In genomic region chr1:176206961-176207902, GRCh38 we compare ENCODE assay signal across 8 cellular contexts. TPM values are rescaled to one million over a fixed set of nuclear protein-coding genes. Genes with fewer than 3 reads are reported as not detected.
DNase-seq lines count a peak whose midpoint lies in the region; ATAC-seq and TF ChIP-seq lines count a peak whose summit lies in the region.

TSS of gene COP1 (minus strand) at chr1:176207286. CDS start at chr1:176206978, 308 bp downstream.

- H4K20me1 ChIP-seq in PC-3 (ENCODE audit: low read length): peaks cover 19% of the 10 kb centered on the region; the same call in 1 of the 2 replicates

- no peak for TF ChIP-seq CTCF in PC-3 (conservative IDR thresholded peaks at IDR 0.05; ENCODE audit: low read depth, low read length)
- peak; percentile 9 for TF ChIP-seq CTCF in epithelial cell of proximal tubule (conservative IDR thresholded peaks at IDR 0.05; ENCODE audit: low read depth, low read length)

- ATAC-seq in GM21576 (IDR thresholded peaks at IDR 0.05; ENCODE audit: unreplicated experiment): peak; percentile 80
- ATAC-seq in PC-3: peak; percentile 85

- no peaks in the 10 kb centered on the region for H3K9me2 ChIP-seq in PC-3 (replicated peaks; ENCODE audit: low read length)

- peak within 1 kb of the TSS; percentile 90 for H3K9ac ChIP-seq in PC-3 (ENCODE audit: low read length)
- peak within 1 kb of the TSS; percentile 93 to 95 for H3K9ac ChIP-seq in mucosa of rectum (ENCODE audit: low read depth in 1 of 2, low read length in 2 of 2)

- CTCF ChIA-PET in PC-3 (lab: Charles Lee): no interaction called here

- H3K27me3 ChIP-seq in PC-3 (ENCODE audit: low read length) (no peaks in the 10 kb centered on the region), mucosa of rectum (ENCODE audit: control insufficient read depth in 2 of 2, insufficient read depth in 2 of 2, low read length in 2 of 2) (no peaks in the 10 kb centered on the region)

- 0 out of 2 replicates have a peak, but pooled peaks have one; percentile 34 for TF ChIP-seq EP300 in Ishikawa (IDR thresholded peaks at IDR 0.05; ENCODE audit: borderline replicate concordance)

- intact Hi-C loops in PC-3 (cut with micrococcal nuclease): loop anchor here (5.0 kb wide), 1 partner anchor 95 kb away; no protein-coding TSS in a partner anchor

- POLR2A ChIA-PET in PC-3 (lab: Charles Lee; ENCODE audit: unreplicated experiment): interaction anchor here (0.6 to 0.7 kb wide), 3 partner anchors 285 to 1353 kb away, joined by 4 to 8 read pairs (median 7); no protein-coding TSS in a partner anchor

- BruUV-seq in PC-3 (replicated peaks; lab: Mats Ljungman, UMichigan): no TSS peak

- H3K79me2 ChIP-seq in PC-3 (ENCODE audit: low read length): peaks cover 57% of the 10 kb centered on the region

- H3K9me3 ChIP-seq in PC-3 (ENCODE audit: low read length): no peaks in the 10 kb centered on the region
- H3K9me3 ChIP-seq in mucosa of rectum (ENCODE audit: control insufficient read depth in 2 of 2, low read length in 2 of 2): no peaks in the 10 kb centered on the region

- H3K36me3 ChIP-seq in PC-3 (ENCODE audit: low read depth, low read length) (no peaks in the 10 kb centered on the region), mucosa of rectum (ENCODE audit: control insufficient read depth in 2 of 2, insufficient read depth in 2 of 2, low read length in 2 of 2) (no peaks in the 10 kb centered on the region)

- H3K4me1 ChIP-seq in PC-3 (ENCODE audit: insufficient read depth, low read length): peaks cover 22% of the 10 kb centered on the region
- H3K4me1 ChIP-seq in mucosa of rectum (ENCODE audit: control insufficient read depth in 2 of 2, insufficient read depth in 2 of 2, low read length in 2 of 2): peaks cover 5 to 19% of the 10 kb centered on the region in 2 donors

- no peaks in the 10 kb centered on the region for H3F3A ChIP-seq in PC-3 (ENCODE audit: low read length, unreplicated experiment)

- peak within 1 kb of the TSS; percentile 98 for H3K4me2 ChIP-seq in PC-3 (ENCODE audit: low read length)

- peak within 1 kb of the TSS; percentile 97 for H3K4me3 ChIP-seq in PC-3 (ENCODE audit: low read length)
- H3K4me3 ChIP-seq in epithelial cell of proximal tubule (ENCODE audit: low read depth, low read length): peak within 1 kb of the TSS; percentile 68
- H3K4me3 ChIP-seq in mucosa of rectum (ENCODE audit: low read length in 2 of 2): peak within 1 kb of the TSS; percentile 93

- DNase-seq in DMS153 treated with DMSO at 0.1 percent for 48 hours (lab: John Stamatoyannopoulos, UW; ENCODE audit: unreplicated experiment): peak; percentile 96
- DNase-seq in PC-3: peak; percentile 96
- peak; percentile 93 for DNase-seq in activated T-cell treated with anti-CD3 and anti-CD28 coated beads for 48 hours (ENCODE audit: low read depth)
- DNase-seq in epithelial cell of proximal tubule (ENCODE audit: low read depth): peak; percentile 68
- DNase-seq in stimulated activated CD8-positive, alpha-beta memory T cell treated with anti-CD3 and anti-CD28 coated beads, Interleukin-4, amount 100 ng/mL, for 48 hours: peak; percentile 96

- no peak for TF ChIP-seq RAD21 in Ishikawa (IDR thresholded peaks at IDR 0.05; ENCODE audit: low read depth)

- peak within 1 kb of the TSS; percentile 93 for H2AFZ ChIP-seq in PC-3 (ENCODE audit: low read length)

- peak within 1 kb of the TSS; percentile 79 for H3K27ac ChIP-seq in PC-3 (ENCODE audit: low read length)
- H3K27ac ChIP-seq in mucosa of rectum (ENCODE audit: low read depth in 2 of 2, low read length in 2 of 2): peak within 1 kb of the TSS; percentile 97

TF ChIP-seq in Ishikawa, 13 proteins besides CTCF, POLR2A, EP300 and RAD21:
- no peak for TF ChIP-seq ZBTB7A (IDR thresholded peaks at IDR 0.05; ENCODE audit: low read depth)
- TF ChIP-seq TEAD4 (IDR thresholded peaks at IDR 0.05): peak; percentile 54; the same call in 1 of the 2 replicates
- peak; percentile 52 for TF ChIP-seq EGR1 (IDR thresholded peaks at IDR 0.05)
- TF ChIP-seq TAF1 (IDR thresholded peaks at IDR 0.05; ENCODE audit: low read depth): peak; percentile 67
- no peak; the same call in none of the 2 replicates for TF ChIP-seq TCF12 (IDR thresholded peaks at IDR 0.05; ENCODE audit: low read depth)
- TF ChIP-seq CEBPB (IDR thresholded peaks at IDR 0.05): no peak
- no peak for TF ChIP-seq NFIC (IDR thresholded peaks at IDR 0.05)
- no peak for TF ChIP-seq REST (IDR thresholded peaks at IDR 0.05; ENCODE audit: low read depth)
- TF ChIP-seq, protein P1, sequence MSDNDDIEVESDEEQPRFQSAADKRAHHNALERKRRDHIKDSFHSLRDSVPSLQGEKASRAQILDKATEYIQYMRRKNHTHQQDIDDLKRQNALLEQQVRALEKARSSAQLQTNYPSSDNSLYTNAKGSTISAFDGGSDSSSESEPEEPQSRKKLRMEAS (IDR thresholded peaks at IDR 0.05): peak; percentile 26
- no peak for TF ChIP-seq FOXM1 (IDR thresholded peaks at IDR 0.05; ENCODE audit: borderline replicate concordance, low read depth)
- no peak for TF ChIP-seq CREB1 (IDR thresholded peaks at IDR 0.05; ENCODE audit: low read depth)
- TF ChIP-seq, protein P2, sequence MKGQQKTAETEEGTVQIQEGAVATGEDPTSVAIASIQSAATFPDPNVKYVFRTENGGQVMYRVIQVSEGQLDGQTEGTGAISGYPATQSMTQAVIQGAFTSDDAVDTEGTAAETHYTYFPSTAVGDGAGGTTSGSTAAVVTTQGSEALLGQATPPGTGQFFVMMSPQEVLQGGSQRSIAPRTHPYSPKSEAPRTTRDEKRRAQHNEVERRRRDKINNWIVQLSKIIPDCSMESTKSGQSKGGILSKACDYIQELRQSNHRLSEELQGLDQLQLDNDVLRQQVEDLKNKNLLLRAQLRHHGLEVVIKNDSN (IDR thresholded peaks at IDR 0.05): no peak
- peak; percentile 57; the same call in 1 of the 2 replicates for TF ChIP-seq YY1 (IDR thresholded peaks at IDR 0.05; ENCODE audit: low read depth)

RNA-seq across cellular contexts. Expression of gene COP1, which starts in this region (rescaled TPM):
- total RNA-seq in PC-3 (2014; rRNA removed) (8.8 and 16.6 TPM in 2 replicates), epithelial cell of proximal tubule (37.3 and 47.4 TPM in 2 replicates)

Comparison
In these comparisons a context has a peak if more than half of its experiments do, and no peak if none do; other contexts are left out.
1. Peak in every context shown above with its lines: DNase-seq, ATAC-seq, H3K4me3 ChIP-seq and H3K27ac ChIP-seq.